ENCODE assay signal across 13 cellular contexts in genomic region chr10:77555591-77556212, GRCh38.
DNase-seq lines count a peak whose midpoint lies in the region; ATAC-seq and TF ChIP-seq lines count a peak whose summit lies in the region.
"Had no signal": no experiment of that assay in that cellular context is flagged by ENCODE, and none has a peak within 500 bp of the region (broad histone marks: within the 10 kb centered on the region; RNA-seq: fewer than 3 reads in every experiment).

No MANE protein-coding gene starts in this region.

- DNase-seq in MV-4-11 (lab: John Stamatoyannopoulos, UW) (peak; percentile 68), choroid plexus epithelial cell (ENCODE audit: low read depth) (peak; percentile 72), right lobe of liver (peak in 1 of 3 donors; percentile 69), suprapubic skin (ENCODE audit: low spot score in 2 of 2) (no peak), NCI-H1417 (lab: John Stamatoyannopoulos, UW) (no peak), MG63 (no peak), COR-L47 (lab: John Stamatoyannopoulos, UW) (no peak), NCI-H2107 (lab: John Stamatoyannopoulos, UW) (no peak)
- DNase-seq: activated CD4-positive, alpha-beta T cell treated with anti-CD3 and anti-CD28 coated beads for 1 hour; hippocampal formation; midbrain; NCI-H446 treated with DMSO at 0.1 percent for 48 hours had no signal

- TF ChIP-seq CTCF in choroid plexus epithelial cell (conservative IDR thresholded peaks at IDR 0.05; ENCODE audit: low read depth, low read length) (no peak), right lobe of liver (IDR thresholded peaks at IDR 0.05) (no peak), suprapubic skin (IDR thresholded peaks at IDR 0.05) (no peak)

- H3K27me3 ChIP-seq in right lobe of liver (no peaks in the 10 kb centered on the region), suprapubic skin (peaks cover 5% of the 10 kb centered on the region), MG63 (no peaks in the 10 kb centered on the region)

- ATAC-seq in right lobe of liver: peak; percentile 59 to 71 (median 64)

- H3K27ac ChIP-seq in right lobe of liver (peak overlapping the region; percentile 70 to 90 (median 84)), suprapubic skin (no peak overlapping the region)

- no peaks in the 10 kb centered on the region for H3K36me3 ChIP-seq in right lobe of liver
- no peaks in the 10 kb centered on the region for H3K36me3 ChIP-seq in suprapubic skin
- peaks cover 8% of the 10 kb centered on the region; the same call in 1 of the 2 replicates for H3K36me3 ChIP-seq in MG63

- peak; percentile 57 for TF ChIP-seq EP300 in suprapubic skin (IDR thresholded peaks at IDR 0.05)

- TF ChIP-seq POLR2A in right lobe of liver (IDR thresholded peaks at IDR 0.05) (no peak), suprapubic skin (IDR thresholded peaks at IDR 0.05) (no peak)

- H3K4me1 ChIP-seq in right lobe of liver: peaks cover 0 to 51% (median 12%) of the 10 kb centered on the region in 4 donors
- no peaks in the 10 kb centered on the region for H3K4me1 ChIP-seq in suprapubic skin

- WGBS in right lobe of liver (ENCODE audit: insufficient coverage, low coverage, low lambda C conversion rate, missing lambda C conversion rate): 33% methylated on average over 4 of the region's 4 CpGs
- 85% methylated on average over 4 of the region's 4 CpGs for WGBS in suprapubic skin

- H3K4me3 ChIP-seq in choroid plexus epithelial cell (ENCODE audit: low read depth, low read length): no peak overlapping the region
- H3K4me3 ChIP-seq in right lobe of liver: no peak overlapping the region
- H3K4me3 ChIP-seq in suprapubic skin: no peak overlapping the region
- no peak overlapping the region for H3K4me3 ChIP-seq in MG63
- H3K4me3 ChIP-seq: smooth muscle cell had no signal

- H3K9me3 ChIP-seq in right lobe of liver (no peaks in the 10 kb centered on the region), suprapubic skin (no peaks in the 10 kb centered on the region), MG63 (no peaks in the 10 kb centered on the region)

- intact Hi-C loops in right lobe of liver (cut with DNase I): no loop called here

Comparison
In these comparisons a context has a peak if more than half of its experiments do, and no peak if none do; other contexts are left out.
1. DNase-seq: peak in MV-4-11 (single experiment) and choroid plexus epithelial cell (single experiment); none in suprapubic skin (0 of 2), NCI-H1417 (0 of 3), MG63 (single experiment), COR-L47 (single experiment) and NCI-H2107 (single experiment).